Comparison of ENCODE assay signal across 1 cellular context in the genomic region with DNA sequence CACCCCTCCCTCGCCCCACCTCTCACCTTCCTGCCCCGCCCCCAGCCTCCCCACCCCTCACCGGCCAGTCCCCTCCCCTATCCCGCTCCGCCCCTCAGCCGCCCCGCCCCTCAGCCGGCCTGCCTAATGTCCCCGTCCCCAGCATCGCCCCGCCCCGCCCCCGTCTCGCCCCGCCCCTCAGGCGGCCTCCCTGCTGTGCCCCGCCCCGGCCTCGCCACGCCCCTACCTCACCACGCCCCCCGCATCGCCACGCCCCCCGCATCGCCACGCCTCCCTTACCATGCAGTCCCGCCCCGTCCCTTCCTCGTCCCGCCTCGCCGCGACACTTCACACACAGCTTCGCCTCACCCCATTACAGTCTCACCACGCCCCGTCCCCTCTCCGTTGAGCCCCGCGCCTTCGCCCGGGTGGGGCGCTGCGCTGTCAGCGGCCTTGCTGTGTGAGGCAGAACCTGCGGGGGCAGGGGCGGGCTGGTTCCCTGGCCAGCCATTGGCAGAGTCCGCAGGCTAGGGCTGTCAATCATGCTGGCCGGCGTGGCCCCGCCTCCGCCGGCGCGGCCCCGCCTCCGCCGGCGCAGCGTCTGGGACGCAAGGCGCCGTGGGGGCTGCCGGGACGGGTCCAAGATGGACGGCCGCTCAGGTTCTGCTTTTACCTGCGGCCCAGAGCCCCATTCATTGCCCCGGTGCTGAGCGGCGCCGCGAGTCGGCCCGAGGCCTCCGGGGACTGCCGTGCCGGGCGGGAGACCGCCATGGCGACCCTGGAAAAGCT.
TF ChIP-seq lines count a peak whose summit lies in the region.

A gene (plus strand): TSS at position 604 of the 768 bp plus-strand sequence. CDS start 145 bp downstream, at position 749.
A gene (minus strand): TSS at position 461 of the 768 bp plus-strand sequence.

TF ChIP-seq in K562, 482 proteins besides CTCF, POLR2A, EP300 and RAD21 (continued from another document and continues in another):
- TF ChIP-seq, protein P1, sequence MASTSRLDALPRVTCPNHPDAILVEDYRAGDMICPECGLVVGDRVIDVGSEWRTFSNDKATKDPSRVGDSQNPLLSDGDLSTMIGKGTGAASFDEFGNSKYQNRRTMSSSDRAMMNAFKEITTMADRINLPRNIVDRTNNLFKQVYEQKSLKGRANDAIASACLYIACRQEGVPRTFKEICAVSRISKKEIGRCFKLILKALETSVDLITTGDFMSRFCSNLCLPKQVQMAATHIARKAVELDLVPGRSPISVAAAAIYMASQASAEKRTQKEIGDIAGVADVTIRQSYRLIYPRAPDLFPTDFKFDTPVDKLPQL (IDR thresholded peaks at IDR 0.05; ENCODE audit: extremely low read depth, insufficient read length) = no peak
- TF ChIP-seq, protein P2, sequence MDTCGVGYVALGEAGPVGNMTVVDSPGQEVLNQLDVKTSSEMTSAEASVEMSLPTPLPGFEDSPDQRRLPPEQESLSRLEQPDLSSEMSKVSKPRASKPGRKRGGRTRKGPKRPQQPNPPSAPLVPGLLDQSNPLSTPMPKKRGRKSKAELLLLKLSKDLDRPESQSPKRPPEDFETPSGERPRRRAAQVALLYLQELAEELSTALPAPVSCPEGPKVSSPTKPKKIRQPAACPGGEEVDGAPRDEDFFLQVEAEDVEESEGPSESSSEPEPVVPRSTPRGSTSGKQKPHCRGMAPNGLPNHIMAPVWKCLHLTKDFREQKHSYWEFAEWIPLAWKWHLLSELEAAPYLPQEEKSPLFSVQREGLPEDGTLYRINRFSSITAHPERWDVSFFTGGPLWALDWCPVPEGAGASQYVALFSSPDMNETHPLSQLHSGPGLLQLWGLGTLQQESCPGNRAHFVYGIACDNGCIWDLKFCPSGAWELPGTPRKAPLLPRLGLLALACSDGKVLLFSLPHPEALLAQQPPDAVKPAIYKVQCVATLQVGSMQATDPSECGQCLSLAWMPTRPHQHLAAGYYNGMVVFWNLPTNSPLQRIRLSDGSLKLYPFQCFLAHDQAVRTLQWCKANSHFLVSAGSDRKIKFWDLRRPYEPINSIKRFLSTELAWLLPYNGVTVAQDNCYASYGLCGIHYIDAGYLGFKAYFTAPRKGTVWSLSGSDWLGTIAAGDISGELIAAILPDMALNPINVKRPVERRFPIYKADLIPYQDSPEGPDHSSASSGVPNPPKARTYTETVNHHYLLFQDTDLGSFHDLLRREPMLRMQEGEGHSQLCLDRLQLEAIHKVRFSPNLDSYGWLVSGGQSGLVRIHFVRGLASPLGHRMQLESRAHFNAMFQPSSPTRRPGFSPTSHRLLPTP (IDR thresholded peaks at IDR 0.05; ENCODE audit: borderline replicate concordance, extremely low read depth, insufficient read length) = no peak
- TF ChIP-seq LARP7 (IDR thresholded peaks at IDR 0.05) = no peak
- TF ChIP-seq, protein P3, sequence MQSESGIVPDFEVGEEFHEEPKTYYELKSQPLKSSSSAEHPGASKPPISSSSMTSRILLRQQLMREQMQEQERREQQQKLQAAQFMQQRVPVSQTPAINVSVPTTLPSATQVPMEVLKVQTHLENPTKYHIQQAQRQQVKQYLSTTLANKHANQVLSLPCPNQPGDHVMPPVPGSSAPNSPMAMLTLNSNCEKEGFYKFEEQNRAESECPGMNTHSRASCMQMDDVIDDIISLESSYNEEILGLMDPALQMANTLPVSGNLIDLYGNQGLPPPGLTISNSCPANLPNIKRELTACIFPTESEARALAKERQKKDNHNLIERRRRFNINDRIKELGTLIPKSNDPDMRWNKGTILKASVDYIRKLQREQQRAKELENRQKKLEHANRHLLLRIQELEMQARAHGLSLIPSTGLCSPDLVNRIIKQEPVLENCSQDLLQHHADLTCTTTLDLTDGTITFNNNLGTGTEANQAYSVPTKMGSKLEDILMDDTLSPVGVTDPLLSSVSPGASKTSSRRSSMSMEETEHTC (IDR thresholded peaks at IDR 0.05) = no peak
- TF ChIP-seq ZNF589 (CRISPR knock-in tag; IDR thresholded peaks at IDR 0.05; ENCODE audit: low read depth) = no peak
- TF ChIP-seq FOXK1 (CRISPR knock-in tag; IDR thresholded peaks at IDR 0.05; ENCODE audit: borderline replicate concordance) = no peak
- TF ChIP-seq, protein P4, sequence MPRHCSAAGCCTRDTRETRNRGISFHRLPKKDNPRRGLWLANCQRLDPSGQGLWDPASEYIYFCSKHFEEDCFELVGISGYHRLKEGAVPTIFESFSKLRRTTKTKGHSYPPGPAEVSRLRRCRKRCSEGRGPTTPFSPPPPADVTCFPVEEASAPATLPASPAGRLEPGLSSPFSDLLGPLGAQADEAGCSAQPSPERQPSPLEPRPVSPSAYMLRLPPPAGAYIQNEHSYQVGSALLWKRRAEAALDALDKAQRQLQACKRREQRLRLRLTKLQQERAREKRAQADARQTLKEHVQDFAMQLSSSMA (CRISPR knock-in tag; IDR thresholded peaks at IDR 0.05) = no peak
- TF ChIP-seq SIX5 (IDR thresholded peaks at IDR 0.05; ENCODE audit: borderline replicate concordance in 1 of 2, insufficient read depth in 1 of 2, low read depth in 1 of 2, low read length in 2 of 2) = peak; percentile 7 to 10; a peak in 1 of 4 replicates
- TF ChIP-seq MAFF (IDR thresholded peaks at IDR 0.05; ENCODE audit: low read length) = no peak
- TF ChIP-seq, protein P5, sequence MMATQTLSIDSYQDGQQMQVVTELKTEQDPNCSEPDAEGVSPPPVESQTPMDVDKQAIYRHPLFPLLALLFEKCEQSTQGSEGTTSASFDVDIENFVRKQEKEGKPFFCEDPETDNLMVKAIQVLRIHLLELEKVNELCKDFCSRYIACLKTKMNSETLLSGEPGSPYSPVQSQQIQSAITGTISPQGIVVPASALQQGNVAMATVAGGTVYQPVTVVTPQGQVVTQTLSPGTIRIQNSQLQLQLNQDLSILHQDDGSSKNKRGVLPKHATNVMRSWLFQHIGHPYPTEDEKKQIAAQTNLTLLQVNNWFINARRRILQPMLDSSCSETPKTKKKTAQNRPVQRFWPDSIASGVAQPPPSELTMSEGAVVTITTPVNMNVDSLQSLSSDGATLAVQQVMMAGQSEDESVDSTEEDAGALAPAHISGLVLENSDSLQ (IDR thresholded peaks at IDR 0.05) = peak; percentile 99
- TF ChIP-seq NR3C1 (CRISPR knock-in tag; IDR thresholded peaks at IDR 0.05) = no peak
- peak; percentile 89 for TF ChIP-seq EGR1 (conservative IDR thresholded peaks at IDR 0.05)
- TF ChIP-seq HNRNPK (IDR thresholded peaks at IDR 0.05; ENCODE audit: low read depth, low read length, poor library complexity, severe bottlenecking) = no peak
- TF ChIP-seq JUN (IDR thresholded peaks at IDR 0.05; ENCODE audit: borderline replicate concordance, low read depth, low read length) = 0 out of 2 replicates have a peak, but pooled peaks have one; percentile 6
- no peak for TF ChIP-seq JUN (CRISPR knock-in tag; IDR thresholded peaks at IDR 0.05; ENCODE audit: borderline replicate concordance)
- no peak for TF ChIP-seq SRSF9 (IDR thresholded peaks at IDR 0.05; ENCODE audit: borderline replicate concordance, low read depth, low read length)
- TF ChIP-seq HLTF (IDR thresholded peaks at IDR 0.05) = no peak
- no peak for TF ChIP-seq KLF16 (IDR thresholded peaks at IDR 0.05)
- no peak for TF ChIP-seq ZNF79 (CRISPR knock-in tag; IDR thresholded peaks at IDR 0.05; ENCODE audit: low read depth)
- TF ChIP-seq, protein P6, sequence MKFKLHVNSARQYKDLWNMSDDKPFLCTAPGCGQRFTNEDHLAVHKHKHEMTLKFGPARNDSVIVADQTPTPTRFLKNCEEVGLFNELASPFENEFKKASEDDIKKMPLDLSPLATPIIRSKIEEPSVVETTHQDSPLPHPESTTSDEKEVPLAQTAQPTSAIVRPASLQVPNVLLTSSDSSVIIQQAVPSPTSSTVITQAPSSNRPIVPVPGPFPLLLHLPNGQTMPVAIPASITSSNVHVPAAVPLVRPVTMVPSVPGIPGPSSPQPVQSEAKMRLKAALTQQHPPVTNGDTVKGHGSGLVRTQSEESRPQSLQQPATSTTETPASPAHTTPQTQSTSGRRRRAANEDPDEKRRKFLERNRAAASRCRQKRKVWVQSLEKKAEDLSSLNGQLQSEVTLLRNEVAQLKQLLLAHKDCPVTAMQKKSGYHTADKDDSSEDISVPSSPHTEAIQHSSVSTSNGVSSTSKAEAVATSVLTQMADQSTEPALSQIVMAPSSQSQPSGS (CRISPR knock-in tag; IDR thresholded peaks at IDR 0.05) = no peak
- TF ChIP-seq KDM1A (IDR thresholded peaks at IDR 0.05) = no peak
- no peak for TF ChIP-seq ZNF444 (CRISPR knock-in tag; IDR thresholded peaks at IDR 0.05)
- TF ChIP-seq ZNF263 (CRISPR knock-in tag; IDR thresholded peaks at IDR 0.05; ENCODE audit: borderline replicate concordance) = no peak
- TF ChIP-seq, protein P7, sequence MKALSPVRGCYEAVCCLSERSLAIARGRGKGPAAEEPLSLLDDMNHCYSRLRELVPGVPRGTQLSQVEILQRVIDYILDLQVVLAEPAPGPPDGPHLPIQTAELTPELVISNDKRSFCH (CRISPR knock-in tag; IDR thresholded peaks at IDR 0.05) = no peak
- TF ChIP-seq, protein P7 (tag; IDR thresholded peaks at IDR 0.05) = no peak
- TF ChIP-seq ZNF561 (CRISPR knock-in tag; conservative IDR thresholded peaks at IDR 0.05) = no peak
- TF ChIP-seq, protein P8, sequence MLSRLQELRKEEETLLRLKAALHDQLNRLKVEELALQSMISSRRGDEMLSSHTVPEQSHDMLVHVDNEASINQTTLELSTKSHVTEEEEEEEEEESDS (CRISPR knock-in tag; IDR thresholded peaks at IDR 0.05) = no peak
- 0 out of 2 replicates have a peak, but pooled peaks have one; percentile 55 for TF ChIP-seq KAT7 (CRISPR knock-in tag; IDR thresholded peaks at IDR 0.05; ENCODE audit: borderline replicate concordance)
- no peak for TF ChIP-seq DACH1 (IDR thresholded peaks at IDR 0.05; ENCODE audit: partially characterized antibody)
- no peak for TF ChIP-seq FOXK2 (conservative IDR thresholded peaks at IDR 0.05 in 1 of 2, IDR thresholded peaks at IDR 0.05 in 1 of 2; ENCODE audit: low read depth in 2 of 2)
- no peak for TF ChIP-seq ZNF224 (CRISPR knock-in tag; IDR thresholded peaks at IDR 0.05)
- TF ChIP-seq ZSCAN32 (CRISPR knock-in tag; IDR thresholded peaks at IDR 0.05) = 0 out of 2 replicates have a peak, but pooled peaks have one; percentile 6
- no peak for TF ChIP-seq ZNF347 (CRISPR knock-in tag; IDR thresholded peaks at IDR 0.05; ENCODE audit: low read depth)
- TF ChIP-seq, protein P9, sequence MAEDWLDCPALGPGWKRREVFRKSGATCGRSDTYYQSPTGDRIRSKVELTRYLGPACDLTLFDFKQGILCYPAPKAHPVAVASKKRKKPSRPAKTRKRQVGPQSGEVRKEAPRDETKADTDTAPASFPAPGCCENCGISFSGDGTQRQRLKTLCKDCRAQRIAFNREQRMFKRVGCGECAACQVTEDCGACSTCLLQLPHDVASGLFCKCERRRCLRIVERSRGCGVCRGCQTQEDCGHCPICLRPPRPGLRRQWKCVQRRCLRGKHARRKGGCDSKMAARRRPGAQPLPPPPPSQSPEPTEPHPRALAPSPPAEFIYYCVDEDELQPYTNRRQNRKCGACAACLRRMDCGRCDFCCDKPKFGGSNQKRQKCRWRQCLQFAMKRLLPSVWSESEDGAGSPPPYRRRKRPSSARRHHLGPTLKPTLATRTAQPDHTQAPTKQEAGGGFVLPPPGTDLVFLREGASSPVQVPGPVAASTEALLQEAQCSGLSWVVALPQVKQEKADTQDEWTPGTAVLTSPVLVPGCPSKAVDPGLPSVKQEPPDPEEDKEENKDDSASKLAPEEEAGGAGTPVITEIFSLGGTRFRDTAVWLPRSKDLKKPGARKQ (CRISPR knock-in tag; IDR thresholded peaks at IDR 0.05) = no peak
- no peak for TF ChIP-seq CHCHD3 (CRISPR knock-in tag; IDR thresholded peaks at IDR 0.05)
- TF ChIP-seq SOX6 (IDR thresholded peaks at IDR 0.05) = no peak
- TF ChIP-seq, protein P10, sequence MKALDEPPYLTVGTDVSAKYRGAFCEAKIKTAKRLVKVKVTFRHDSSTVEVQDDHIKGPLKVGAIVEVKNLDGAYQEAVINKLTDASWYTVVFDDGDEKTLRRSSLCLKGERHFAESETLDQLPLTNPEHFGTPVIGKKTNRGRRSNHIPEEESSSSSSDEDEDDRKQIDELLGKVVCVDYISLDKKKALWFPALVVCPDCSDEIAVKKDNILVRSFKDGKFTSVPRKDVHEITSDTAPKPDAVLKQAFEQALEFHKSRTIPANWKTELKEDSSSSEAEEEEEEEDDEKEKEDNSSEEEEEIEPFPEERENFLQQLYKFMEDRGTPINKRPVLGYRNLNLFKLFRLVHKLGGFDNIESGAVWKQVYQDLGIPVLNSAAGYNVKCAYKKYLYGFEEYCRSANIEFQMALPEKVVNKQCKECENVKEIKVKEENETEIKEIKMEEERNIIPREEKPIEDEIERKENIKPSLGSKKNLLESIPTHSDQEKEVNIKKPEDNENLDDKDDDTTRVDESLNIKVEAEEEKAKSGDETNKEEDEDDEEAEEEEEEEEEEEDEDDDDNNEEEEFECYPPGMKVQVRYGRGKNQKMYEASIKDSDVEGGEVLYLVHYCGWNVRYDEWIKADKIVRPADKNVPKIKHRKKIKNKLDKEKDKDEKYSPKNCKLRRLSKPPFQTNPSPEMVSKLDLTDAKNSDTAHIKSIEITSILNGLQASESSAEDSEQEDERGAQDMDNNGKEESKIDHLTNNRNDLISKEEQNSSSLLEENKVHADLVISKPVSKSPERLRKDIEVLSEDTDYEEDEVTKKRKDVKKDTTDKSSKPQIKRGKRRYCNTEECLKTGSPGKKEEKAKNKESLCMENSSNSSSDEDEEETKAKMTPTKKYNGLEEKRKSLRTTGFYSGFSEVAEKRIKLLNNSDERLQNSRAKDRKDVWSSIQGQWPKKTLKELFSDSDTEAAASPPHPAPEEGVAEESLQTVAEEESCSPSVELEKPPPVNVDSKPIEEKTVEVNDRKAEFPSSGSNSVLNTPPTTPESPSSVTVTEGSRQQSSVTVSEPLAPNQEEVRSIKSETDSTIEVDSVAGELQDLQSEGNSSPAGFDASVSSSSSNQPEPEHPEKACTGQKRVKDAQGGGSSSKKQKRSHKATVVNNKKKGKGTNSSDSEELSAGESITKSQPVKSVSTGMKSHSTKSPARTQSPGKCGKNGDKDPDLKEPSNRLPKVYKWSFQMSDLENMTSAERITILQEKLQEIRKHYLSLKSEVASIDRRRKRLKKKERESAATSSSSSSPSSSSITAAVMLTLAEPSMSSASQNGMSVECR (CRISPR knock-in tag; IDR thresholded peaks at IDR 0.05) = peak; percentile 90
- TF ChIP-seq, protein P11, sequence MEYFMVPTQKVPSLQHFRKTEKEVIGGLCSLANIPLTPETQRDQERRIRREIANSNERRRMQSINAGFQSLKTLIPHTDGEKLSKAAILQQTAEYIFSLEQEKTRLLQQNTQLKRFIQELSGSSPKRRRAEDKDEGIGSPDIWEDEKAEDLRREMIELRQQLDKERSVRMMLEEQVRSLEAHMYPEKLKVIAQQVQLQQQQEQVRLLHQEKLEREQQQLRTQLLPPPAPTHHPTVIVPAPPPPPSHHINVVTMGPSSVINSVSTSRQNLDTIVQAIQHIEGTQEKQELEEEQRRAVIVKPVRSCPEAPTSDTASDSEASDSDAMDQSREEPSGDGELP (CRISPR knock-in tag; IDR thresholded peaks at IDR 0.05; ENCODE audit: borderline replicate concordance) = peak; percentile 55; the same call in 1 of the 2 replicates
- no peak for TF ChIP-seq PURB (CRISPR knock-in tag; IDR thresholded peaks at IDR 0.05; ENCODE audit: low read depth)
- TF ChIP-seq, protein P12, sequence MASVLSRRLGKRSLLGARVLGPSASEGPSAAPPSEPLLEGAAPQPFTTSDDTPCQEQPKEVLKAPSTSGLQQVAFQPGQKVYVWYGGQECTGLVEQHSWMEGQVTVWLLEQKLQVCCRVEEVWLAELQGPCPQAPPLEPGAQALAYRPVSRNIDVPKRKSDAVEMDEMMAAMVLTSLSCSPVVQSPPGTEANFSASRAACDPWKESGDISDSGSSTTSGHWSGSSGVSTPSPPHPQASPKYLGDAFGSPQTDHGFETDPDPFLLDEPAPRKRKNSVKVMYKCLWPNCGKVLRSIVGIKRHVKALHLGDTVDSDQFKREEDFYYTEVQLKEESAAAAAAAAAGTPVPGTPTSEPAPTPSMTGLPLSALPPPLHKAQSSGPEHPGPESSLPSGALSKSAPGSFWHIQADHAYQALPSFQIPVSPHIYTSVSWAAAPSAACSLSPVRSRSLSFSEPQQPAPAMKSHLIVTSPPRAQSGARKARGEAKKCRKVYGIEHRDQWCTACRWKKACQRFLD (CRISPR knock-in tag; IDR thresholded peaks at IDR 0.05) = no peak
